8 cellular contexts compared by ENCODE assay signal in the genomic region with DNA sequence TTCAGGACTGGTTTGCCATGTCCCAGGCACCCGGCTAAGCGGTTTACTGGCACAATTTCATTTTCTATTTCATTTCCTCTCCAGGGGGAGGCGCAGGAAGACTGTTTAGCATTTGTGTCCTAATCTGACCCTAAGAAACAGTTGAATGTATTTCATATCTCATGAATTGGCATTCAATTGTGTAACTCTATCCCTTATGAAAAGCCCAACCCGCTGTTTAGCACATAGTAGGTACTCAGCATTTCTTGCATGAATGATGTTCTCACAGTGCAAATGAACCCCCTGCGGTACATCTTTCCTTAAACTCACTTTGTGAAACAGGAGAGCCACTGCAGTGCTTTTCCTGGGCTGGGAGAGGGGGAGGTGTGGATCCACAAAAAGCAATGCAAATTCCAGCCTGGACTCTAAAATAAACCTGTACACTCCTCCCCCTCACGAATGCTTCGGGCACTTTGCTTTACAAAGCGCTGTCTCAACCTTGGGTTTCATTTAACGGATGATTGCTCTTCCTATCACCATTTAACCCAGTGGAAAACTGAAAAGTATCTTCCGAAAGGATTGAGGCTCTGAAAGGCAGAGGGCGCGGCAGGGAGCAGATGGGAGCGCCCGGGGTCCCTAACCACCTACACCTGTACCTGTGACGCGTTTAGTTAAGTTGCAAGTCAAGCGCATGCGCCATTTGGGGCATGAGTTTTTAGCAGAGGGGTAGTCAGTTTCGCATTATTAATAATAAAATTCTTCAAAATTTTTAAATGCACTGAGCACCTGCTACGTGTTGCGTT. TPM values are rescaled to one million over a fixed set of nuclear protein-coding genes. Genes with fewer than 3 reads are reported as not detected.
A peak's percentile ranks its signal among the peaks of the same experiment; 100 is the strongest.
DNase-seq lines count a peak whose midpoint lies in the region; ATAC-seq and TF ChIP-seq lines count a peak whose summit lies in the region.

No MANE protein-coding gene starts in this region.

- peak overlapping the region; percentile 28 for H3K9ac ChIP-seq in NT2/D1 (ENCODE audit: insufficient read length, low read depth)
- peak overlapping the region; percentile 71 for H3K9ac ChIP-seq in neural cell (ENCODE audit: low read length)

- H4K20me1 ChIP-seq in neural cell (ENCODE audit: insufficient read depth): peaks cover 37% of the 10 kb centered on the region

- no peaks in the 10 kb centered on the region for H3K9me3 ChIP-seq in NT2/D1 (ENCODE audit: insufficient read depth, low read length)
- H3K9me3 ChIP-seq in neural cell (ENCODE audit: low read length): no peaks in the 10 kb centered on the region

- peak; percentile 67 for TF ChIP-seq RAD21 in neural cell (conservative IDR thresholded peaks at IDR 0.05)

- DNase-seq in DMS 273 (lab: John Stamatoyannopoulos, UW; ENCODE audit: unreplicated experiment) (peak; percentile 93), KBM-7 (peak; percentile 82), NT2/D1 (ENCODE audit: low read depth, low spot score) (no peak), fibroblast of the conjunctiva (ENCODE audit: low read depth) (peak; percentile 71), HK-2 (ENCODE audit: unreplicated experiment) (no peak)
- peak; percentile 37 for DNase-seq in activated effector memory CD4-positive, alpha-beta T cell treated with Interleukin-2 at 50 U/mL for 16 hours

- in situ Hi-C loops in KBM-7 (cut with MboI; ENCODE audit: low pct_unique_long_range_greater_than_20kb, low sequenced_read_pairs): no loop called here

- H3K4me2 ChIP-seq in neural cell (ENCODE audit: low read length): peak overlapping the region; percentile 99

- peaks cover 25% of the 10 kb centered on the region for H3K4me1 ChIP-seq in NT2/D1 (ENCODE audit: insufficient read depth, insufficient read length)

- peaks cover 3% of the 10 kb centered on the region for H3F3A ChIP-seq in neural cell (ENCODE audit: insufficient read depth, low read length, poor library complexity, severe bottlenecking)

- H3K36me3 ChIP-seq in NT2/D1 (ENCODE audit: insufficient read depth, insufficient read length, low read length) (peaks cover 36% of the 10 kb centered on the region), neural cell (ENCODE audit: insufficient read depth, low read length) (no peaks in the 10 kb centered on the region)

- peak; percentile 81 for TF ChIP-seq CTCF in neural cell (IDR thresholded peaks at IDR 0.05; ENCODE audit: poor library complexity, severe bottlenecking)

- TF ChIP-seq EP300 in neural cell (conservative IDR thresholded peaks at IDR 0.05; ENCODE audit: poor library complexity, severe bottlenecking): no peak

- no peak overlapping the region for H2AFZ ChIP-seq in neural cell (ENCODE audit: low read depth, low read length)

- H3K4me3 ChIP-seq in NT2/D1 (ENCODE audit: insufficient read length, low read depth): peak overlapping the region; percentile 20
- H3K4me3 ChIP-seq in neural cell (ENCODE audit: low read length): peak overlapping the region; percentile 97

- ATAC-seq in HG03520 (IDR thresholded peaks at IDR 0.05; ENCODE audit: unreplicated experiment): no peak

- H3K79me2 ChIP-seq in neural cell (replicated peaks; ENCODE audit: insufficient read depth, low read length): peaks cover 23% of the 10 kb centered on the region

- H3K27ac ChIP-seq in neural cell (ENCODE audit: low read length): peak overlapping the region; percentile 76

- H3K27me3 ChIP-seq in NT2/D1 (ENCODE audit: insufficient read depth, insufficient read length): no peaks in the 10 kb centered on the region
- H3K27me3 ChIP-seq in neural cell (ENCODE audit: insufficient read depth, low read depth, low read length): no peaks in the 10 kb centered on the region

- no peaks in the 10 kb centered on the region for H3K9me2 ChIP-seq in neural cell (ENCODE audit: insufficient read depth, low read length)

TF ChIP-seq in neural cell, 6 proteins besides CTCF, POLR2A, EP300 and RAD21:
- TF ChIP-seq MXI1 (conservative IDR thresholded peaks at IDR 0.05; ENCODE audit: poor library complexity, severe bottlenecking): no peak
- no peak for TF ChIP-seq EZH2 (IDR thresholded peaks at IDR 0.05; ENCODE audit: borderline replicate concordance, insufficient read depth, low read length, poor library complexity, severe bottlenecking)
- TF ChIP-seq POLR2AphosphoS5 (IDR thresholded peaks at IDR 0.05): no peak
- TF ChIP-seq TAF1 (IDR thresholded peaks at IDR 0.05; ENCODE audit: low read depth): no peak
- TF ChIP-seq SMC3 (conservative IDR thresholded peaks at IDR 0.05; ENCODE audit: poor library complexity): peak; percentile 70
- TF ChIP-seq, protein P1, sequence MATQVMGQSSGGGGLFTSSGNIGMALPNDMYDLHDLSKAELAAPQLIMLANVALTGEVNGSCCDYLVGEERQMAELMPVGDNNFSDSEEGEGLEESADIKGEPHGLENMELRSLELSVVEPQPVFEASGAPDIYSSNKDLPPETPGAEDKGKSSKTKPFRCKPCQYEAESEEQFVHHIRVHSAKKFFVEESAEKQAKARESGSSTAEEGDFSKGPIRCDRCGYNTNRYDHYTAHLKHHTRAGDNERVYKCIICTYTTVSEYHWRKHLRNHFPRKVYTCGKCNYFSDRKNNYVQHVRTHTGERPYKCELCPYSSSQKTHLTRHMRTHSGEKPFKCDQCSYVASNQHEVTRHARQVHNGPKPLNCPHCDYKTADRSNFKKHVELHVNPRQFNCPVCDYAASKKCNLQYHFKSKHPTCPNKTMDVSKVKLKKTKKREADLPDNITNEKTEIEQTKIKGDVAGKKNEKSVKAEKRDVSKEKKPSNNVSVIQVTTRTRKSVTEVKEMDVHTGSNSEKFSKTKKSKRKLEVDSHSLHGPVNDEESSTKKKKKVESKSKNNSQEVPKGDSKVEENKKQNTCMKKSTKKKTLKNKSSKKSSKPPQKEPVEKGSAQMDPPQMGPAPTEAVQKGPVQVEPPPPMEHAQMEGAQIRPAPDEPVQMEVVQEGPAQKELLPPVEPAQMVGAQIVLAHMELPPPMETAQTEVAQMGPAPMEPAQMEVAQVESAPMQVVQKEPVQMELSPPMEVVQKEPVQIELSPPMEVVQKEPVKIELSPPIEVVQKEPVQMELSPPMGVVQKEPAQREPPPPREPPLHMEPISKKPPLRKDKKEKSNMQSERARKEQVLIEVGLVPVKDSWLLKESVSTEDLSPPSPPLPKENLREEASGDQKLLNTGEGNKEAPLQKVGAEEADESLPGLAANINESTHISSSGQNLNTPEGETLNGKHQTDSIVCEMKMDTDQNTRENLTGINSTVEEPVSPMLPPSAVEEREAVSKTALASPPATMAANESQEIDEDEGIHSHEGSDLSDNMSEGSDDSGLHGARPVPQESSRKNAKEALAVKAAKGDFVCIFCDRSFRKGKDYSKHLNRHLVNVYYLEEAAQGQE (IDR thresholded peaks at IDR 0.05; ENCODE audit: borderline replicate concordance): peak; percentile 11

RNA-seq across cellular contexts. Expression of a gene that starts 1.2 kb away (rescaled TPM):
- 716 and 865 TPM in 2 replicates for polyA plus RNA-seq in neural cell
- polyA minus RNA-seq in neural cell: 1,752 and 2,214 TPM in 2 replicates

RNA-seq across cellular contexts. Expression of a gene that starts 15.6 kb away (rescaled TPM):
- polyA plus RNA-seq in neural cell: 100 and 118 TPM in 2 replicates
- polyA minus RNA-seq in neural cell: 82.8 and 83.9 TPM in 2 replicates

RNA-seq across cellular contexts. Expression of a gene that starts 21.1 kb away (rescaled TPM):
- 22.3 and 27.0 TPM in 2 replicates for polyA plus RNA-seq in neural cell
- polyA minus RNA-seq in neural cell: 33.7 and 40.2 TPM in 2 replicates

RNA-seq across cellular contexts. Expression of a gene that starts 53.6 kb away (rescaled TPM):
- polyA plus RNA-seq in neural cell: not detected in 2 replicates
- not detected in 2 replicates for polyA minus RNA-seq in neural cell

Comparison
In these comparisons a context has a peak if more than half of its experiments do, and no peak if none do; other contexts are left out.
1. DNase-seq: peak in DMS 273 (single experiment), KBM-7 (single experiment), activated effector memory CD4-positive, alpha-beta T cell treated with Interleukin-2 at 50 U/mL for 16 hours (single experiment) and fibroblast of the conjunctiva (single experiment); none in NT2/D1 (single experiment) and HK-2 (single experiment).